4 cellular contexts compared by ENCODE assay signal in genomic region chr16:88865310-88865709, GRCh38. TPM values are rescaled to one million over a fixed set of nuclear protein-coding genes. Genes with fewer than 3 reads are reported as not detected.
"Had no signal": no experiment of that assay in that cellular context is flagged by ENCODE, and none has a peak within 500 bp of the region (broad histone marks: within the 10 kb centered on the region; RNA-seq: fewer than 3 reads in every experiment).

No MANE protein-coding gene starts in this region.

- H3K4me3 ChIP-seq: GM12878 had no signal

- DNase-seq: GDM1, GF-D8 had no signal

RNA-seq across cellular contexts. Expression of gene PABPN1L, which starts 1.1 kb away (rescaled TPM):
- total RNA-seq: G401, GM12878 had no signal
- polyA plus RNA-seq: GM12878 had no signal
